ENCODE assay signal across 18 cellular contexts in genomic region chr5:147617191-147617606, GRCh38.
"Had no signal": no experiment of that assay in that cellular context is flagged by ENCODE, and none has a peak within 500 bp of the region (broad histone marks: within the 10 kb centered on the region; RNA-seq: fewer than 3 reads in every experiment).

No MANE protein-coding gene starts in this region.

- H3K9me3 ChIP-seq: breast epithelium, esophagus squamous epithelium, gastroesophageal sphincter, lower lobe of right lung, right atrium auricular region, thyroid gland, uterus had no signal

- H3K4me1 ChIP-seq: breast epithelium, esophagus squamous epithelium, gastroesophageal sphincter, lower lobe of right lung, right atrium auricular region, thyroid gland, uterus had no signal

- H3K27ac Mint-ChIP-seq: activated naive CD4-positive, alpha-beta T cell treated with anti-CD3 and anti-CD28 coated beads, Interleukin-2, amount 50 U/mL, for 24 hours; naive B cell; T-helper 17 cell had no signal

- H3K27ac ChIP-seq: breast epithelium, esophagus squamous epithelium, gastroesophageal sphincter, lower lobe of right lung, right atrium auricular region, thyroid gland, uterus had no signal

- H3K9me3 Mint-ChIP-seq: activated naive CD4-positive, alpha-beta T cell treated with anti-CD3 and anti-CD28 coated beads, Interleukin-2, amount 50 U/mL, for 24 hours; naive B cell had no signal

- H3K4me1 Mint-ChIP-seq: activated naive CD4-positive, alpha-beta T cell treated with anti-CD3 and anti-CD28 coated beads, Interleukin-2, amount 50 U/mL, for 24 hours; naive B cell; T-helper 17 cell had no signal

- H3K27me3 Mint-ChIP-seq: activated naive CD4-positive, alpha-beta T cell treated with anti-CD3 and anti-CD28 coated beads, Interleukin-2, amount 50 U/mL, for 24 hours; naive B cell; T-helper 17 cell had no signal

- DNase-seq: activated CD4-positive, alpha-beta T cell treated with anti-CD3 and anti-CD28 coated beads, Interleukin-2, amount 50 U/mL, for 1 hour; activated CD4-positive, CD25-positive, alpha-beta regulatory T cell; activated T-cell treated with anti-CD3 and anti-CD28 coated beads, Interleukin-2, amount 50 U/mL, for 1 hour; amygdala; esophagus squamous epithelium; kidney glomerular epithelial cell; lower lobe of right lung; midbrain; naive B cell; posterior cingulate gyrus; T-helper 17 cell; thyroid gland; uterus had no signal

- ATAC-seq: gastroesophageal sphincter, lower lobe of right lung, T-helper 17 cell had no signal

- H3K4me3 ChIP-seq: breast epithelium, esophagus squamous epithelium, gastroesophageal sphincter, lower lobe of right lung, right atrium auricular region, smooth muscle cell, thyroid gland, uterus had no signal

- H3K36me3 ChIP-seq: breast epithelium, esophagus squamous epithelium, gastroesophageal sphincter, lower lobe of right lung, right atrium auricular region, thyroid gland, uterus had no signal

- H3K4me3 Mint-ChIP-seq: activated naive CD4-positive, alpha-beta T cell treated with anti-CD3 and anti-CD28 coated beads, Interleukin-2, amount 50 U/mL, for 24 hours; naive B cell; T-helper 17 cell had no signal
